ENCODE assay signal across 9 cellular contexts in the genomic region with DNA sequence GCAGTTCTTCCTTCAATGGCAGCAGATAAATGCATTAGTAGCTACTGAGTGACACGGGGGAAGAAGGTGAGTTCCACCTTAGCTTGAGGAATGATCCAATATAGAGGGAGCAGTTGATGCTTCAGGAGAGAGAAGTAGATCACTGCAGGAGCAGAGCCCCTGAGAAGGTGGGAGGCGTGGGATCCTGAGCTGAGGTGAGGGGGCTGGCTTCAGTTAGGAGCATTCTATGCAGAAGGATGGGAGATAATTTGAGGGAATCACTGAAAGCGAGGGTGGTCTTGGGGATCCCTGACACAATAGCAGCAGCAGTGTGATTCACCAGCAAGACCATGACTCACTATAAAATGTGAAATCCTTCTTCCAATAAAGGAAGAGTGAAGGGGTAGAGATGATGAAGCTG. TPM values are rescaled to one million over a fixed set of nuclear protein-coding genes. Genes with fewer than 3 reads are reported as not detected.
"Had no signal": no experiment of that assay in that cellular context is flagged by ENCODE, and none has a peak within 500 bp of the region (broad histone marks: within the 10 kb centered on the region; RNA-seq: fewer than 3 reads in every experiment).

No MANE protein-coding gene starts in this region.

- H3K4me2 ChIP-seq: GM23338 had no signal

- H3K4me1 Mint-ChIP-seq: GM23338, H9 had no signal

- H2AFZ ChIP-seq: GM23338 had no signal

- H3K27ac Mint-ChIP-seq: GM23338, H9 had no signal

- FAIRE-seq: H54, HTR-8/SVneo, K562 had no signal

- DNase-seq: H9, HCEC 1CT, IMR-90 had no signal

- H3K4me3 Mint-ChIP-seq: GM23338, H9 had no signal

- H3K4me3 ChIP-seq: GM23338, K562 had no signal

- H3K9me3 Mint-ChIP-seq: GM23338 had no signal

RNA-seq across cellular contexts. Expression of a gene that starts 48.0 kb away (rescaled TPM):
- total RNA-seq: GM23338, H1, H9, HT-29, IMR-90 had no signal
- polyA plus RNA-seq: GM23338, H1, IMR-90 had no signal
